8 cellular contexts compared by ENCODE assay signal in the genomic region with DNA sequence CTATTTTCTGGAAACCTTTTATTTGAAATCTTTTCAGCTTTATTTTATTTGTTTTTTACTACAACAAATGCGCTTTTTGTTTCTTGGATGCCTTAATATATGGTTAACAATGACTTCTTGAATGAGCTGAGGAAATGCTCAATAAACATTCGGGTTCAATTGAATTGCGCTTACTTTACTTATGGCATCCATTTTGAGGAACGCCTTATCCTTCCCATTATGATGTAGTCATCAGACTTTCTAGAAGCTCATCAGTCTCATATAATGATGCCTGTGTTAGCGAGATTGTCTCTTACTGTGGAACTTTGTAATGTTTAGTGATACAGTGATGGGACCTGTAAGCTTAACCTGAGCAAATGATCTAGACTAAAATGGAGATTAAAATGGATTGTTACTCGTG. TPM values are rescaled to one million over a fixed set of nuclear protein-coding genes. Genes with fewer than 3 reads are reported as not detected.
DNase-seq lines count a peak whose midpoint lies in the region; ATAC-seq, FAIRE-seq and TF ChIP-seq lines count a peak whose summit lies in the region.

No MANE protein-coding gene starts in this region.

- DNase-seq in HCT116 (ENCODE audit: low read depth, low spot score) (no peak), astrocyte (ENCODE audit: low read depth) (no peak), memory B cell (ENCODE audit: low spot score in 2 of 2) (no peak), NCI-H1436 treated with DMSO at 0.1 percent for 48 hours (lab: John Stamatoyannopoulos, UW) (no peak), mesenteric fat pad (ENCODE audit: low spot score) (no peak), KG1 (lab: John Stamatoyannopoulos, UW) (no peak)

- no peaks in the 10 kb centered on the region for H3K9me2 ChIP-seq in HCT116 (ENCODE audit: insufficient read depth)

- H3K27ac ChIP-seq in 22Rv1 (peak overlapping the region; percentile 84), HCT116 (ENCODE audit: low read depth, low read length) (no peak overlapping the region; the same call in 1 of the 2 replicates), astrocyte (ENCODE audit: low read depth, low read length) (peak overlapping the region; percentile 89)

- no peak for TF ChIP-seq RAD21 in HCT116 (IDR thresholded peaks at IDR 0.05; ENCODE audit: low read depth)

- H3K4me1 ChIP-seq in HCT116 (ENCODE audit: control insufficient read depth in 1 of 2, insufficient read depth in 2 of 2, low read length in 2 of 2) (peaks cover 2 to 17% of the 10 kb centered on the region in 2 experiments; a peak in 2 of 4 replicates), astrocyte (ENCODE audit: insufficient read depth, low read length) (peaks cover 6% of the 10 kb centered on the region)

- H3K9me3 ChIP-seq in HCT116 (ENCODE audit: control insufficient read depth in 1 of 2, insufficient read depth in 1 of 2, low read depth in 1 of 2, low read length in 2 of 2) = no peaks in the 10 kb centered on the region
- no peaks in the 10 kb centered on the region for H3K9me3 ChIP-seq in astrocyte (ENCODE audit: insufficient read depth, low read depth, low read length)

- no peak overlapping the region for H3K27ac Mint-ChIP-seq in astrocyte (ENCODE audit: unreplicated experiment)
- H3K27ac Mint-ChIP-seq in memory B cell = peak overlapping the region; percentile 98

- H3K36me3 Mint-ChIP-seq in astrocyte (ENCODE audit: low read depth, unreplicated experiment) = peaks cover 5% of the 10 kb centered on the region
- H3K36me3 Mint-ChIP-seq in memory B cell = peaks cover 3% of the 10 kb centered on the region

- RAD21 ChIA-PET in HCT116 (lab: Charles Lee; ENCODE audit: low non-redundant PET in 1 of 2, low total read pairs in 2 of 2, uncharacterized antibody in 2 of 2, unreplicated experiment in 2 of 2) = no interaction called here

- H3K9me3 Mint-ChIP-seq in astrocyte (ENCODE audit: unreplicated experiment) (no peaks in the 10 kb centered on the region), memory B cell (no peaks in the 10 kb centered on the region)

- intact Hi-C loops in HCT116 (cut with micrococcal nuclease) = loop anchor here (2.0 kb wide), 1 partner anchor 63 kb away; a partner anchor contains a TSS

- H4K20me1 ChIP-seq in HCT116 (ENCODE audit: insufficient read depth) (peaks cover 3% of the 10 kb centered on the region; the same call in 1 of the 2 replicates), astrocyte (ENCODE audit: insufficient read depth, low read length) (peaks cover 23% of the 10 kb centered on the region)

- ATAC-seq in HCT116 (no peak), memory B cell (ENCODE audit: low read depth) (no peak), GM18517 (IDR thresholded peaks at IDR 0.05; ENCODE audit: unreplicated experiment) (no peak)

- H3K4me2 ChIP-seq in HCT116 (ENCODE audit: low read length) = peak overlapping the region; percentile 83
- peak overlapping the region; percentile 89 for H3K4me2 ChIP-seq in astrocyte (ENCODE audit: low read length)

- no peak for TF ChIP-seq POLR2A in HCT116 (IDR thresholded peaks at IDR 0.05; ENCODE audit: borderline replicate concordance, extremely low read depth, insufficient read depth, insufficient read length)

- H3K9ac ChIP-seq in HCT116 (ENCODE audit: low read length) (peak overlapping the region; percentile 78), astrocyte (ENCODE audit: low read length) (peak overlapping the region; percentile 93)

- H2AFZ ChIP-seq in HCT116 (ENCODE audit: low read depth, low read length, poor library complexity, severe bottlenecking) (no peak overlapping the region), astrocyte (ENCODE audit: low read depth, low read length) (peak overlapping the region; percentile 15)

- CTCF ChIA-PET in HCT116 (lab: Charles Lee) = no interaction called here

- H3K36me3 ChIP-seq in HCT116 (ENCODE audit: control insufficient read depth in 1 of 2, insufficient read depth in 2 of 2, low read length in 2 of 2) = no peaks in the 10 kb centered on the region
- peaks cover 9% of the 10 kb centered on the region for H3K36me3 ChIP-seq in astrocyte (ENCODE audit: insufficient read depth, low read length)

- H3K4me1 Mint-ChIP-seq in astrocyte (ENCODE audit: low read depth, unreplicated experiment) = peaks cover 5% of the 10 kb centered on the region
- H3K4me1 Mint-ChIP-seq in memory B cell = peaks cover 12% of the 10 kb centered on the region

- H3K4me3 Mint-ChIP-seq in astrocyte (ENCODE audit: unreplicated experiment) (peak overlapping the region; percentile 97), memory B cell (peak overlapping the region; percentile 63)

- TF ChIP-seq CTCF in 22Rv1 (IDR thresholded peaks at IDR 0.05) (no peak), HCT116 (IDR thresholded peaks at IDR 0.05 in 2 of 3, conservative IDR thresholded peaks at IDR 0.05 in 1 of 3; ENCODE audit: borderline replicate concordance in 1 of 3, insufficient read depth in 1 of 3, low read depth in 2 of 3, low read length in 2 of 3) (no peak), astrocyte (IDR thresholded peaks at IDR 0.05; ENCODE audit: insufficient read depth, low read depth, low read length) (no peak)

- H3K27me3 ChIP-seq in HCT116 (ENCODE audit: insufficient read depth, low read length) = no peaks in the 10 kb centered on the region
- no peaks in the 10 kb centered on the region for H3K27me3 ChIP-seq in astrocyte (ENCODE audit: insufficient read depth, low read length)

- H3K79me2 ChIP-seq in HCT116 (ENCODE audit: insufficient read depth, low read length) (peaks cover 63% of the 10 kb centered on the region), astrocyte (ENCODE audit: insufficient read depth, low read length) (peaks cover 90% of the 10 kb centered on the region)

- H3K4me3 ChIP-seq in HCT116 (replicated peaks in 1 of 2; ENCODE audit: low read depth in 1 of 2, low read length in 2 of 2) = peak overlapping the region; percentile 78 to 79
- peak overlapping the region; percentile 96 for H3K4me3 ChIP-seq in astrocyte (ENCODE audit: insufficient read depth, low read depth, low read length)

- no peaks in the 10 kb centered on the region for H3K27me3 Mint-ChIP-seq in astrocyte (ENCODE audit: low read depth, unreplicated experiment)
- no peaks in the 10 kb centered on the region for H3K27me3 Mint-ChIP-seq in memory B cell

- FAIRE-seq in astrocyte (lab: Jason Lieb, UNC) = no peak

- POLR2A ChIA-PET in HCT116 (lab: Charles Lee) = no interaction called here

- no TSS peak for BruUV-seq in HCT116 (replicated peaks; lab: Mats Ljungman, UMichigan)

TF ChIP-seq in HCT116, 20 proteins besides CTCF, POLR2A, EP300 and RAD21:
- TF ChIP-seq, protein P1, sequence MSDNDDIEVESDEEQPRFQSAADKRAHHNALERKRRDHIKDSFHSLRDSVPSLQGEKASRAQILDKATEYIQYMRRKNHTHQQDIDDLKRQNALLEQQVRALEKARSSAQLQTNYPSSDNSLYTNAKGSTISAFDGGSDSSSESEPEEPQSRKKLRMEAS (IDR thresholded peaks at IDR 0.05) = no peak
- TF ChIP-seq SP1 (IDR thresholded peaks at IDR 0.05; ENCODE audit: low read depth) (no peak), ZFX (IDR thresholded peaks at IDR 0.05) (no peak), FOSL1 (IDR thresholded peaks at IDR 0.05; ENCODE audit: low read depth) (no peak), CEBPB (IDR thresholded peaks at IDR 0.05; ENCODE audit: low read depth) (no peak), ZNF274 (IDR thresholded peaks at IDR 0.05; ENCODE audit: low read depth, low read length) (no peak)
- TF ChIP-seq, protein P2, sequence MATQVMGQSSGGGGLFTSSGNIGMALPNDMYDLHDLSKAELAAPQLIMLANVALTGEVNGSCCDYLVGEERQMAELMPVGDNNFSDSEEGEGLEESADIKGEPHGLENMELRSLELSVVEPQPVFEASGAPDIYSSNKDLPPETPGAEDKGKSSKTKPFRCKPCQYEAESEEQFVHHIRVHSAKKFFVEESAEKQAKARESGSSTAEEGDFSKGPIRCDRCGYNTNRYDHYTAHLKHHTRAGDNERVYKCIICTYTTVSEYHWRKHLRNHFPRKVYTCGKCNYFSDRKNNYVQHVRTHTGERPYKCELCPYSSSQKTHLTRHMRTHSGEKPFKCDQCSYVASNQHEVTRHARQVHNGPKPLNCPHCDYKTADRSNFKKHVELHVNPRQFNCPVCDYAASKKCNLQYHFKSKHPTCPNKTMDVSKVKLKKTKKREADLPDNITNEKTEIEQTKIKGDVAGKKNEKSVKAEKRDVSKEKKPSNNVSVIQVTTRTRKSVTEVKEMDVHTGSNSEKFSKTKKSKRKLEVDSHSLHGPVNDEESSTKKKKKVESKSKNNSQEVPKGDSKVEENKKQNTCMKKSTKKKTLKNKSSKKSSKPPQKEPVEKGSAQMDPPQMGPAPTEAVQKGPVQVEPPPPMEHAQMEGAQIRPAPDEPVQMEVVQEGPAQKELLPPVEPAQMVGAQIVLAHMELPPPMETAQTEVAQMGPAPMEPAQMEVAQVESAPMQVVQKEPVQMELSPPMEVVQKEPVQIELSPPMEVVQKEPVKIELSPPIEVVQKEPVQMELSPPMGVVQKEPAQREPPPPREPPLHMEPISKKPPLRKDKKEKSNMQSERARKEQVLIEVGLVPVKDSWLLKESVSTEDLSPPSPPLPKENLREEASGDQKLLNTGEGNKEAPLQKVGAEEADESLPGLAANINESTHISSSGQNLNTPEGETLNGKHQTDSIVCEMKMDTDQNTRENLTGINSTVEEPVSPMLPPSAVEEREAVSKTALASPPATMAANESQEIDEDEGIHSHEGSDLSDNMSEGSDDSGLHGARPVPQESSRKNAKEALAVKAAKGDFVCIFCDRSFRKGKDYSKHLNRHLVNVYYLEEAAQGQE (IDR thresholded peaks at IDR 0.05; ENCODE audit: low read depth) = no peak
TF ChIP-seq in HCT116: peak in this region for 0.

RNA-seq across cellular contexts. Expression of a gene that starts 0.9 kb away (rescaled TPM):
- total RNA-seq in HCT116 (2021; ENCODE audit: unreplicated experiment) (2.8 TPM), astrocyte (2.4 and 2.7 TPM in 2 replicates), mesenteric fat pad (3.4 TPM)
- 0.65 and 0.75 TPM in 2 replicates for polyA plus RNA-seq in HCT116 (2012)

RNA-seq across cellular contexts. Expression of a gene that starts 0.9 kb away (rescaled TPM):
- total RNA-seq in HCT116 (2021; ENCODE audit: unreplicated experiment) (18.2 TPM), astrocyte (14.7 and 16.3 TPM in 2 replicates), mesenteric fat pad (15.4 TPM)
- polyA plus RNA-seq in HCT116 (2012) = 7.8 and 9.0 TPM in 2 replicates

RNA-seq across cellular contexts. Expression of a gene that starts 1.6 kb away (rescaled TPM):
- total RNA-seq in HCT116 (2021; ENCODE audit: unreplicated experiment) (12.2 TPM), astrocyte (14.6 and 16.8 TPM in 2 replicates), mesenteric fat pad (13.4 TPM)
- polyA plus RNA-seq in HCT116 (2012) = 6.2 and 6.5 TPM in 2 replicates
